In the genomic region with DNA sequence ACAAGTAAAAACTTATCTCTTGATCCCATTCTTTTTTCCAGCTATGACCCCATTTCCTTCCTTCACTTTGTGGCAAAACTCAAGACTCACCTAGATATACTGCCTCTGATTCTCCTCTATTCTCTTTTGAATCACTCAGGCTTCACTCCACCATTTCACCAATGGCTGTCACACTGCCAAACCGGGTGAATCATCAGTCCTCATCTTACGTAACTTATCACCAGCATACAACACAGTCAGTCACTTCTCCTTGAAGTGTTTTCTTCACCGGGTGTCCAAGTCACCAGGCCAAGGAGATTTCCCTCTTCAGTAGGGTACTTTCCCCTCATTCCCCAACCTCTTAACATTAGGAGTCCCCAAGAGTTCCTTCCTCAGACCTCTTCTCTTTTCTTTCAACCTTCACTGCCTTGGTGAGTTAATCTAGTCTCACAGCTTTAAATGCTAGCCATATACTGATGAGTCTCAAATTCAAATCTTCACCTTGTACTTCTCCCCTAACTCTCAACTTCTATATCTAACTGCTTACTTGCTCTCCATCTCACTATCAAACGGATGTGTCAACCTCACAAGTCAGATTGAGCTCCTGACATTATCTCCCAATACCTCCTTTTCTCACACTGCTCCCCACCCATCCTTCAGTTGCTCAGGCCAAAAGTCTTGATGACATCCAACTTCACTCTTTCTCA, we compare ENCODE assay signal across 8 cellular contexts. TPM values are rescaled to one million over a fixed set of nuclear protein-coding genes. Genes with fewer than 3 reads are reported as not detected.
DNase-seq lines count a peak whose midpoint lies in the region; ATAC-seq and TF ChIP-seq lines count a peak whose summit lies in the region.

No MANE protein-coding gene starts in this region.

- ATAC-seq in gastrocnemius medialis (peak; percentile 99), HG02870 (IDR thresholded peaks at IDR 0.05; ENCODE audit: unreplicated experiment) (no peak), HG03439 (IDR thresholded peaks at IDR 0.05; ENCODE audit: unreplicated experiment) (no peak)

- no peak overlapping the region for H3K9ac ChIP-seq in Karpas-422 (ENCODE audit: low read length)

- H3K36me3 ChIP-seq in SJSA1 = peaks cover 41% of the 10 kb centered on the region
- H3K36me3 ChIP-seq in gastrocnemius medialis = peaks cover 0 to 33% of the 10 kb centered on the region in 2 donors
- peaks cover 25% of the 10 kb centered on the region; the same call in 1 of the 2 replicates for H3K36me3 ChIP-seq in Karpas-422 (ENCODE audit: insufficient read depth, low read length)

- H3K9me3 ChIP-seq in SJSA1 (replicated peaks) (no peaks in the 10 kb centered on the region), gastrocnemius medialis (no peaks in the 10 kb centered on the region), Karpas-422 (ENCODE audit: low read length) (no peaks in the 10 kb centered on the region)

- no peak for TF ChIP-seq POLR2A in gastrocnemius medialis (IDR thresholded peaks at IDR 0.05)

- TF ChIP-seq CTCF in fibroblast of pulmonary artery (IDR thresholded peaks at IDR 0.05; ENCODE audit: low read length, missing control alignments) = no peak
- no peak for TF ChIP-seq CTCF in gastrocnemius medialis (IDR thresholded peaks at IDR 0.05 in 4 of 5, conservative IDR thresholded peaks at IDR 0.05 in 1 of 5)

- peaks cover 10% of the 10 kb centered on the region for H3K4me1 ChIP-seq in SJSA1 (replicated peaks)
- H3K4me1 ChIP-seq in gastrocnemius medialis = peaks cover 14 to 32% of the 10 kb centered on the region in 2 donors
- H3K4me1 ChIP-seq in Karpas-422 (ENCODE audit: low read length) = peaks cover 25% of the 10 kb centered on the region

- H3K27ac ChIP-seq in SJSA1 = no peak overlapping the region
- H3K27ac ChIP-seq in gastrocnemius medialis = peak overlapping the region; percentile 80 to 90 (median 86)
- H3K27ac ChIP-seq in Karpas-422 (ENCODE audit: low read length) = no peak overlapping the region

- intact Hi-C loops in gastrocnemius medialis (cut with DNase I; ENCODE audit: low total_unique reads) = loop anchor here (1.0 to 5.0 kb wide), 2 partner anchors 63 to 115 kb away; no protein-coding TSS in a partner anchor

- H3K4me2 ChIP-seq in Karpas-422 (ENCODE audit: low read depth, low read length, poor library complexity, severe bottlenecking) = no peak overlapping the region

- no peak overlapping the region for H2AFZ ChIP-seq in Karpas-422 (ENCODE audit: low read length)

- peak; percentile 88 for DNase-seq in COLO829 (ENCODE audit: low spot score)
- DNase-seq in SJSA1 (ENCODE audit: low read depth in 1 of 2, low spot score in 2 of 2) = peak; percentile 69 to 72
- DNase-seq in fibroblast of pulmonary artery (ENCODE audit: low read depth) = peak; percentile 93
- peak; percentile 75 to 92 for DNase-seq in gastrocnemius medialis
- DNase-seq in NCI-H2029 (lab: John Stamatoyannopoulos, UW) = no peak
- DNase-seq in Karpas-422 = no peak

- H3K9me2 ChIP-seq in Karpas-422 (replicated peaks; ENCODE audit: insufficient read depth, low read length) = no peaks in the 10 kb centered on the region

- in situ Hi-C loops in gastrocnemius medialis (cut with MboI; ENCODE audit: low sequenced_read_pairs in 4 of 4) = loop anchor here in 2 of 4 donors (10.0 kb wide), 2 partner anchors 258 to 348 kb away; no protein-coding TSS in a partner anchor

- peaks cover 11% of the 10 kb centered on the region for H3K79me2 ChIP-seq in Karpas-422 (ENCODE audit: low read length)

- H3K4me3 ChIP-seq in SJSA1 (no peak overlapping the region), fibroblast of pulmonary artery (replicated peaks; ENCODE audit: low read depth, low read length) (no peak overlapping the region), gastrocnemius medialis (no peak overlapping the region), Karpas-422 (ENCODE audit: low read length) (no peak overlapping the region)

- no peaks in the 10 kb centered on the region for H4K20me1 ChIP-seq in Karpas-422 (ENCODE audit: insufficient read depth, low read depth, low read length)

- H3K27me3 ChIP-seq in SJSA1 (replicated peaks) = no peaks in the 10 kb centered on the region
- no peaks in the 10 kb centered on the region for H3K27me3 ChIP-seq in gastrocnemius medialis
- no peaks in the 10 kb centered on the region for H3K27me3 ChIP-seq in Karpas-422 (ENCODE audit: low read length)

RNA-seq across cellular contexts. Expression of a gene that starts 6.0 kb away (rescaled TPM):
- 9.3 and 17.5 TPM in 2 replicates for total RNA-seq in SJSA1 (2014; rRNA removed; shearing (Covaris generic))
- 1 to 10 TPM; 3.9 to 7.7 (median 6.3) TPM for total RNA-seq in gastrocnemius medialis
- 3.4 and 5.5 TPM in 2 replicates for total RNA-seq in Karpas-422 (2014; rRNA removed; shearing (Covaris generic); ENCODE audit: low replicate concordance)

Comparison
In these comparisons a context has a peak if more than half of its experiments do, and no peak if none do; other contexts are left out.
1. DNase-seq: peak in COLO829 (single experiment), SJSA1 (2 of 2), fibroblast of pulmonary artery (single experiment) and gastrocnemius medialis (2 of 2); none in NCI-H2029 (single experiment) and Karpas-422 (single experiment).
2. H3K27ac ChIP-seq: peak in gastrocnemius medialis (4 of 4); none in SJSA1 (single experiment) and Karpas-422 (single experiment).
3. ATAC-seq: peak in gastrocnemius medialis (2 of 2); none in HG02870 (single experiment) and HG03439 (single experiment).